ENCODE assay signal across 8 cellular contexts in the genomic region with DNA sequence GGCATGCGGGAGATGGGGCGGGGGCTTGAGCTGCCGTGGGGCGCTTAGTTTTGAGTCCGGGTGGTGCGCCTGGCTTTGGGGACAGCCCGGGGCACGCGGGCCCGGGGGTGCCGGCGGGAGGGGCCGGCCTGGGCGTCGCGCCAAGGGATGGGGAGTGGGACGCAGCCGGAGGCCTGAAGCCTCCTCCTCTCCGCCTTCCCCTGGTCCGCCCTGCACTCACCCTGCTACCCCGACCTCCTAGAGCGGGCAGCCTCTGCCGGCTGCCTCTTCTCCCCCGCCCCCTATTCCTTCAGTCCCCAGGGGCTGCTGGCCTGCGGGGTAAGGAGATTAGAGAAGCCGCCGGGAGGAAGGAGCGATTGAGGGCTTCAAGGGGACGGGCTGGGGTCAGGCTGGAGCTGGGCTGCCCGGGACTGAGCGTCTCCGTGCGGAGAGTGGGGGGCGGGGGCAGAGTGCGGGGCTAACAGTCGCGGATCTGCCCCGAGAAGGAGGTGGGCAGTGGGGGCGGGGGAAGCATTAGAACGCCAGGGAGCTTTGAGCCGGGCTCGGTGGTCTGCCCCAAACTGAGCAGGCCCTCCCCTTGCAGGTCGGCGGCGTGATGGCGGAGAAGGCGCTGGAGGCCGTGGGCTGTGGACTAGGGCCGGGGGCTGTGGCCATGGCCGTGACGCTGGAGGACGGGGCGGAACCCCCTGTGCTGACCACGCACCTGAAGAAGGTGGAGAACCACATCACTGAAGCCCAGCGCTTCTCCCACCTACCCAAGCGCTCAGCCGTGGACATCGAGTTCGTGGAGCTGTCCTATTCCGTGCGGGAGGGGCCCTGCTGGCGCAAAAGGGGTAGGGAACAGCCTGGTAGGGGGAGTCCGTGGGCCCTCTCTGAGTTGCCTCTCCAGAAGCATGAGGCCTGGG. TPM values are rescaled to one million over a fixed set of nuclear protein-coding genes. Genes with fewer than 3 reads are reported as not detected.
A peak's percentile ranks its signal among the peaks of the same experiment; 100 is the strongest.
DNase-seq lines count a peak whose midpoint lies in the region; ATAC-seq and TF ChIP-seq lines count a peak whose summit lies in the region.

No MANE protein-coding gene starts in this region.

- no peak overlapping the region for H3K27ac Mint-ChIP-seq in WTC11
- H3K27ac Mint-ChIP-seq in stimulated activated effector memory CD8-positive, alpha-beta T cell treated with anti-CD3 and anti-CD28 coated beads, Interleukin-12 subunit alpha, Interleukin-12 subunit beta, amount 100 ng/mL, for 72 hours = no peak overlapping the region

- no peaks in the 10 kb centered on the region for H3K9me3 ChIP-seq in iPS DF 6.9 (ENCODE audit: control insufficient read depth, insufficient read depth, low read length)

- CTCF ChIA-PET in WTC11 (lab: Charles Lee) = interaction anchor here (0.6 to 2.7 kb wide), 10 partner anchors 19 to 325 kb away, joined by 3 to 12 read pairs (median 6); partner anchors contain the start of genes CBL and NHERF4

- no peaks in the 10 kb centered on the region for H3K36me3 Mint-ChIP-seq in WTC11
- no peaks in the 10 kb centered on the region for H3K36me3 Mint-ChIP-seq in stimulated activated effector memory CD8-positive, alpha-beta T cell treated with anti-CD3 and anti-CD28 coated beads, Interleukin-12 subunit alpha, Interleukin-12 subunit beta, amount 100 ng/mL, for 72 hours

- no CpG with 5 or more reads among the region's 63 CpGs for WGBS in iPS DF 6.9 (ENCODE audit: insufficient coverage, insufficient read length)

- ATAC-seq in WTC11 = peak; percentile 27
- ATAC-seq in stimulated activated effector memory CD8-positive, alpha-beta T cell treated with anti-CD3 and anti-CD28 coated beads, Interleukin-12 subunit alpha, Interleukin-12 subunit beta, amount 100 ng/mL, for 72 hours = peak; percentile 51

- H3K27me3 Mint-ChIP-seq in WTC11 (ENCODE audit: low read depth) = peaks cover 68% of the 10 kb centered on the region

- peak overlapping the region; percentile 64; the same call in 1 of the 2 replicates for H3K4me3 ChIP-seq in iPS DF 6.9 (ENCODE audit: low read length)

- no peak overlapping the region for H3K27ac ChIP-seq in iPS DF 6.9 (ENCODE audit: low read length)

- peaks cover 5% of the 10 kb centered on the region for H3K4me1 ChIP-seq in iPS DF 6.9 (ENCODE audit: control insufficient read depth, insufficient read depth, low read length)

- peaks cover 25% of the 10 kb centered on the region for H3K4me1 Mint-ChIP-seq in WTC11
- H3K4me1 Mint-ChIP-seq in stimulated activated effector memory CD8-positive, alpha-beta T cell treated with anti-CD3 and anti-CD28 coated beads, Interleukin-12 subunit alpha, Interleukin-12 subunit beta, amount 100 ng/mL, for 72 hours = peaks cover 20% of the 10 kb centered on the region

- peaks cover 22% of the 10 kb centered on the region for H3K27me3 ChIP-seq in iPS DF 6.9 (ENCODE audit: control insufficient read depth, insufficient read depth, low read length)

- POLR2A ChIA-PET in WTC11 (lab: Charles Lee) = no interaction called here

- DNase-seq in NCI-H2227 (lab: John Stamatoyannopoulos, UW; ENCODE audit: unreplicated experiment) (peak; percentile 37), NCI-H2227 treated with DMSO at 0.1 percent for 48 hours (lab: John Stamatoyannopoulos, UW) (no peak), WTC11 (ENCODE audit: low spot score) (peak; percentile 38), iPS DF 6.9 (ENCODE audit: low read depth, low spot score) (no peak), cerebellar nuclear complex (lab: John Stamatoyannopoulos, UW) (no peak), NCI-H2029 (lab: John Stamatoyannopoulos, UW) (no peak)
- DNase-seq in stimulated activated effector memory CD8-positive, alpha-beta T cell treated with anti-CD3 and anti-CD28 coated beads, Interleukin-12 subunit alpha, Interleukin-12 subunit beta, amount 100 ng/mL, for 72 hours (ENCODE audit: low spot score in 2 of 2) = no peak
- no peak for DNase-seq in stimulated activated CD4-positive, alpha-beta T cell treated with anti-CD3 and anti-CD28 coated beads, Interleukin-4, amount 100 ng/mL, for 24 hours

- TF ChIP-seq CTCF in WTC11 (IDR thresholded peaks at IDR 0.05) = no peak

- no peaks in the 10 kb centered on the region for H3K9me3 Mint-ChIP-seq in WTC11
- H3K9me3 Mint-ChIP-seq in stimulated activated effector memory CD8-positive, alpha-beta T cell treated with anti-CD3 and anti-CD28 coated beads, Interleukin-12 subunit alpha, Interleukin-12 subunit beta, amount 100 ng/mL, for 72 hours = no peaks in the 10 kb centered on the region

- no peaks in the 10 kb centered on the region for H3K36me3 ChIP-seq in iPS DF 6.9 (ENCODE audit: control insufficient read depth, insufficient read depth, low read length)

- peak overlapping the region; percentile 71 for H3K4me3 Mint-ChIP-seq in WTC11
- peak overlapping the region; percentile 59 for H3K4me3 Mint-ChIP-seq in stimulated activated effector memory CD8-positive, alpha-beta T cell treated with anti-CD3 and anti-CD28 coated beads, Interleukin-12 subunit alpha, Interleukin-12 subunit beta, amount 100 ng/mL, for 72 hours

TF ChIP-seq in WTC11, 78 proteins besides CTCF, POLR2A, EP300 and RAD21 (continues in another document):
- no peak for TF ChIP-seq ZNF232 (CRISPR knock-in tag; IDR thresholded peaks at IDR 0.05)
- no peak for TF ChIP-seq MLX (CRISPR knock-in tag; IDR thresholded peaks at IDR 0.05)
- no peak for TF ChIP-seq MXD4 (CRISPR knock-in tag; IDR thresholded peaks at IDR 0.05; ENCODE audit: borderline replicate concordance)
- TF ChIP-seq, protein P1, sequence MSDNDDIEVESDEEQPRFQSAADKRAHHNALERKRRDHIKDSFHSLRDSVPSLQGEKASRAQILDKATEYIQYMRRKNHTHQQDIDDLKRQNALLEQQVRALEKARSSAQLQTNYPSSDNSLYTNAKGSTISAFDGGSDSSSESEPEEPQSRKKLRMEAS (CRISPR knock-in tag; IDR thresholded peaks at IDR 0.05) = 0 out of 2 replicates have a peak, but pooled peaks have one; percentile 38
- TF ChIP-seq, protein P2, sequence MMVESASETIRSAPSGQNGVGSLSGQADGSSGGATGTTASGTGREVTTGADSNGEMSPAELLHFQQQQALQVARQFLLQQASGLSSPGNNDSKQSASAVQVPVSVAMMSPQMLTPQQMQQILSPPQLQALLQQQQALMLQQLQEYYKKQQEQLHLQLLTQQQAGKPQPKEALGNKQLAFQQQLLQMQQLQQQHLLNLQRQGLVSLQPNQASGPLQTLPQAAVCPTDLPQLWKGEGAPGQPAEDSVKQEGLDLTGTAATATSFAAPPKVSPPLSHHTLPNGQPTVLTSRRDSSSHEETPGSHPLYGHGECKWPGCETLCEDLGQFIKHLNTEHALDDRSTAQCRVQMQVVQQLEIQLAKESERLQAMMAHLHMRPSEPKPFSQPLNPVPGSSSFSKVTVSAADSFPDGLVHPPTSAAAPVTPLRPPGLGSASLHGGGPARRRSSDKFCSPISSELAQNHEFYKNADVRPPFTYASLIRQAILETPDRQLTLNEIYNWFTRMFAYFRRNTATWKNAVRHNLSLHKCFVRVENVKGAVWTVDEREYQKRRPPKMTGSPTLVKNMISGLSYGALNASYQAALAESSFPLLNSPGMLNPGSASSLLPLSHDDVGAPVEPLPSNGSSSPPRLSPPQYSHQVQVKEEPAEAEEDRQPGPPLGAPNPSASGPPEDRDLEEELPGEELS (CRISPR knock-in tag; IDR thresholded peaks at IDR 0.05) = no peak
- TF ChIP-seq ZNF423 (CRISPR knock-in tag; IDR thresholded peaks at IDR 0.05) = no peak
- TF ChIP-seq HMGA2 (CRISPR knock-in tag; IDR thresholded peaks at IDR 0.05) = no peak
- TF ChIP-seq ZNF138 (CRISPR knock-in tag; conservative IDR thresholded peaks at IDR 0.05) = no peak
- TF ChIP-seq ZNF121 (CRISPR knock-in tag; IDR thresholded peaks at IDR 0.05) = no peak
- TF ChIP-seq NFYB (CRISPR knock-in tag; conservative IDR thresholded peaks at IDR 0.05; ENCODE audit: low read depth) = no peak
- TF ChIP-seq, protein P3, sequence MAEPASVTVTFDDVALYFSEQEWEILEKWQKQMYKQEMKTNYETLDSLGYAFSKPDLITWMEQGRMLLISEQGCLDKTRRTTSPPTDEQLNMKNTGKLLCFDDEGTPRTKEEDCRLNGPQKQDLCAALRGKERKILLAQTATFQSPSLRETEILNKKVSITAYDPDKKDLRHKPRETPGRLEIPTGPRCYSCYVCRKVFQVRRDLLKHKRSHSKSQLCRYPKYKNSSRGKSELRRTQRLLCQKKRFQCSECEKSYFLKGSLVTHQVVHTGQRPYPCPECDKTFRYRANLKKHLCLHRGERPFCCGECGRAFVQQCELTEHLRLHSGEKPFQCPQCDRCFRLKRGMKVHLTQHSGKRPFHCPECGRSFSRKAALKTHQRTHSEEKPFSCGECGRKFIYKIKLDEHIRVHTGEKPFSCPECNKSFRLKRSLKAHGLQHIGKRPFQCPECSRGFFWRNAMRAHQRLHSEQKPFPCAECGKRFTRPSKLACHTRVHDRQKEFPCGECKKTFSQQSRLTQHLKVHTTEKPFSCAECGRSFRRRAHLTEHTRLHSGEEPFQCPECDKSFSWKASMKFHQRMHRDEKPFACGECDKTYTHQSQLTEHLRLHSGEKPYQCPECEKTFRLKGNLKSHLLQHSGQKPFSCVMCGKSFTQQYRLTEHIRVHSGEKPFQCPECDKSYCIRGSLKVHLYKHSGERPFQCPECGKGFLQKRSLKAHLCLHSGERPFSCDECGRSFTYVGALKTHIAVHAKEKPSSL (CRISPR knock-in tag; conservative IDR thresholded peaks at IDR 0.05) = no peak
- no peak for TF ChIP-seq SOX15 (CRISPR knock-in tag; IDR thresholded peaks at IDR 0.05)
- TF ChIP-seq, protein P4, sequence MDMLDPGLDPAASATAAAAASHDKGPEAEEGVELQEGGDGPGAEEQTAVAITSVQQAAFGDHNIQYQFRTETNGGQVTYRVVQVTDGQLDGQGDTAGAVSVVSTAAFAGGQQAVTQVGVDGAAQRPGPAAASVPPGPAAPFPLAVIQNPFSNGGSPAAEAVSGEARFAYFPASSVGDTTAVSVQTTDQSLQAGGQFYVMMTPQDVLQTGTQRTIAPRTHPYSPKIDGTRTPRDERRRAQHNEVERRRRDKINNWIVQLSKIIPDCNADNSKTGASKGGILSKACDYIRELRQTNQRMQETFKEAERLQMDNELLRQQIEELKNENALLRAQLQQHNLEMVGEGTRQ (CRISPR knock-in tag; IDR thresholded peaks at IDR 0.05) = 0 out of 2 replicates have a peak, but pooled peaks have one; percentile 12
- TF ChIP-seq ELF4 (CRISPR knock-in tag; IDR thresholded peaks at IDR 0.05; ENCODE audit: low read depth) = no peak
- TF ChIP-seq ZNF396 (CRISPR knock-in tag; IDR thresholded peaks at IDR 0.05; ENCODE audit: borderline replicate concordance) = no peak

RNA-seq across cellular contexts. Expression of gene ABCG4, which starts 0.8 kb away (rescaled TPM):
- 1.9 to 4.4 TPM (median 2.1 TPM) in 3 replicates for total RNA-seq in WTC11 (2021)

RNA-seq across cellular contexts. Expression of gene NLRX1, which starts 18.9 kb away (rescaled TPM):
- 19.9 to 23.2 TPM (median 20.8 TPM) in 3 replicates for total RNA-seq in WTC11 (2021)

RNA-seq across cellular contexts. Expression of gene HINFP, which starts 28.2 kb away (rescaled TPM):
- 34.0 to 37.1 TPM (median 35.4 TPM) in 3 replicates for total RNA-seq in WTC11 (2021)

RNA-seq across cellular contexts. Expression of gene NHERF4, which starts 35.7 kb away (rescaled TPM):
- 0.32 to 0.59 TPM in 2 of 3 replicates, not detected in the other for total RNA-seq in WTC11 (2021)

RNA-seq across cellular contexts. Expression of gene C2CD2L, which starts 42.5 kb away (rescaled TPM):
- 3.4 to 6.4 TPM (median 4.4 TPM) in 3 replicates for total RNA-seq in WTC11 (2021)

Comparison
In these comparisons a context has a peak if more than half of its experiments do, and no peak if none do; other contexts are left out.
1. DNase-seq: peak in NCI-H2227 (single experiment) and WTC11 (single experiment); none in NCI-H2227 treated with DMSO at 0.1 percent for 48 hours (single experiment), iPS DF 6.9 (single experiment), stimulated activated effector memory CD8-positive, alpha-beta T cell treated with anti-CD3 and anti-CD28 coated beads, Interleukin-12 subunit alpha, Interleukin-12 subunit beta, amount 100 ng/mL, for 72 hours (0 of 2), stimulated activated CD4-positive, alpha-beta T cell treated with anti-CD3 and anti-CD28 coated beads, Interleukin-4, amount 100 ng/mL, for 24 hours (single experiment), cerebellar nuclear complex (0 of 2) and NCI-H2029 (single experiment).